Comparison of ENCODE assay signal across 17 cellular contexts in the genomic region with DNA sequence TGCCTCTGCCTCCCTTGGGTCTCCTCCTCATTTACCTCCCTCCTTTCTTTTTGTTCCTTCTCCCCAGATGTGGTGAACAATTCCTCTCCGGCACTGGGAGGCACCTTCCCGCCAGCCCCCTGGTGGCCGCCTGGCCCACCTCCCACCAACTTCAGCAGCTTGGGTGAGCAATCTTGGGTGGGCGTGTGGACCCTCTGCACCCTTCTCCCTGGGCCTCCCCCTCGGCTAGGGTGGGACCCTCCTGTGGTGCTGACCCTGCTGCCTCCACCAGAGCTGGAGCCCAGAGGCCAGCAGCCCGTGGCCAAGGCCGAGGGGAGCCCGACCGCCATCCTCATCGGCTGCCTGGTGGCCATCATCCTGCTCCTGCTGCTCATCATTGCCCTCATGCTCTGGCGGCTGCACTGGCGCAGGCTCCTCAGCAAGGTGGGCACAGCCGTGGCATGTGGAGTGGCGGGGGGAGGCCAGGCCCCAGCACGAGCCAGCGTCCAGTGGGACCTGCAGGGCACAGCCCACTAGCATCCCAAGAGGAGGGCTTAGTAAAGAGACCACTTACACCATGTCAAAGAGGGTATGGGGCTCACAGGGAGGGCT. TPM values are rescaled to one million over a fixed set of nuclear protein-coding genes. Genes with fewer than 3 reads are reported as not detected.
DNase-seq lines count a peak whose midpoint lies in the region; ATAC-seq and TF ChIP-seq lines count a peak whose summit lies in the region.
"Had no signal": no experiment of that assay in that cellular context is flagged by ENCODE, and none has a peak within 500 bp of the region (broad histone marks: within the 10 kb centered on the region; RNA-seq: fewer than 3 reads in every experiment).

No MANE protein-coding gene starts in this region.

- no peaks in the 10 kb centered on the region for H3K36me3 ChIP-seq in CD8-positive, alpha-beta memory T cell (ENCODE audit: insufficient read depth, low read length)
- H3K36me3 ChIP-seq in transverse colon, result peaks cover 0 to 41% (median 10%) of the 10 kb centered on the region in 4 donors
- H3K36me3 ChIP-seq: neutrophil had no signal

- WGBS in transverse colon (ENCODE audit: low coverage in 1 of 2), 2 donors, result 88% methylated on average over 13 of the region's 16 CpGs; no CpG with 5 or more reads in 1 of the 2 donors

- DNase-seq in ELF-1 (ENCODE audit: low read depth, low spot score) (peak; percentile 35), RWPE1 (ENCODE audit: low spot score) (no peak), fibroblast of pulmonary artery (ENCODE audit: low read depth) (no peak), sciatic nerve (ENCODE audit: low spot score) (peak; percentile 43), transverse colon (no peak), AG08395 (ENCODE audit: low spot score) (no peak)
- DNase-seq in CD8-positive, alpha-beta memory T cell, result no peak
- DNase-seq in stimulated activated effector memory CD8-positive, alpha-beta T cell treated with anti-CD3 and anti-CD28 coated beads, Interleukin-12 subunit alpha, Interleukin-12 subunit beta, amount 100 ng/mL, for 72 hours (ENCODE audit: low spot score in 2 of 2), result no peak
- DNase-seq: activated CD4-positive, alpha-beta T cell treated with anti-CD3 and anti-CD28 coated beads, Interleukin-2, amount 50 U/mL, for 4 hours; activated T-cell treated with anti-CD3 and anti-CD28 coated beads, Interleukin-2, amount 50 U/mL, for 48 hours; CD4-positive, CD25-positive, alpha-beta regulatory T cell; NCI-H2107; Right ventricle myocardium superior had no signal

- no peaks in the 10 kb centered on the region for H3K27me3 ChIP-seq in CD8-positive, alpha-beta memory T cell (ENCODE audit: insufficient read depth, low read length, poor library complexity, severe bottlenecking)
- no peaks in the 10 kb centered on the region for H3K27me3 ChIP-seq in transverse colon

- no peaks in the 10 kb centered on the region for H3K27me3 Mint-ChIP-seq in CD8-positive, alpha-beta memory T cell

- peaks cover 5 to 38% (median 9%) of the 10 kb centered on the region in 3 donors for H3K36me3 Mint-ChIP-seq in CD8-positive, alpha-beta memory T cell
- H3K36me3 Mint-ChIP-seq in stimulated activated effector memory CD8-positive, alpha-beta T cell treated with anti-CD3 and anti-CD28 coated beads, Interleukin-12 subunit alpha, Interleukin-12 subunit beta, amount 100 ng/mL, for 72 hours, result peaks cover 6% of the 10 kb centered on the region

- no peak overlapping the region for H3K4me3 Mint-ChIP-seq in CD8-positive, alpha-beta memory T cell
- no peak overlapping the region for H3K4me3 Mint-ChIP-seq in stimulated activated effector memory CD8-positive, alpha-beta T cell treated with anti-CD3 and anti-CD28 coated beads, Interleukin-12 subunit alpha, Interleukin-12 subunit beta, amount 100 ng/mL, for 72 hours
- H3K4me3 Mint-ChIP-seq: CD4-positive, CD25-positive, alpha-beta regulatory T cell; dendritic cell treated with granulocyte-macrophage colony-stimulating factor and Interleukin-4, amounts not matched to agents 40 ng/mL and 50 ng/mL, for 4 days had no signal

- in situ Hi-C loops in transverse colon (cut with MboI; ENCODE audit: low pct_ligation_motif_present in 1 of 4, low pct_unique_long_range_greater_than_20kb in 1 of 4, low sequenced_read_pairs in 3 of 4), result loop anchor here in 2 of 4 donors (25.0 kb wide), 1 partner anchor 156 kb away; a partner anchor contains a TSS

- no peaks in the 10 kb centered on the region for H3K4me1 Mint-ChIP-seq in CD8-positive, alpha-beta memory T cell
- no peaks in the 10 kb centered on the region for H3K4me1 Mint-ChIP-seq in stimulated activated effector memory CD8-positive, alpha-beta T cell treated with anti-CD3 and anti-CD28 coated beads, Interleukin-12 subunit alpha, Interleukin-12 subunit beta, amount 100 ng/mL, for 72 hours

- ATAC-seq in sciatic nerve, result no peak
- ATAC-seq in stimulated activated effector memory CD8-positive, alpha-beta T cell treated with anti-CD3 and anti-CD28 coated beads, Interleukin-12 subunit alpha, Interleukin-12 subunit beta, amount 100 ng/mL, for 72 hours, result no peak

- no peak for TF ChIP-seq EP300 in transverse colon (IDR thresholded peaks at IDR 0.05; ENCODE audit: low read depth)

- CTCF ChIA-PET in RWPE1 (lab: Yijun Ruan, JAX), result no interaction called here
- CTCF ChIA-PET in CD8-positive, alpha-beta memory T cell (lab: Charles Lee), result interaction anchor here (0.6 kb wide), 1 partner anchor 63 kb away, joined by 3 read pairs; no protein-coding TSS in a partner anchor

- TF ChIP-seq POLR2A in transverse colon (IDR thresholded peaks at IDR 0.05), result no peak

- TF ChIP-seq CTCF in RWPE1 (conservative IDR thresholded peaks at IDR 0.05; ENCODE audit: low read depth) (no peak), fibroblast of pulmonary artery (IDR thresholded peaks at IDR 0.05; ENCODE audit: low read length, missing control alignments) (peak; percentile 6), transverse colon (IDR thresholded peaks at IDR 0.05) (no peak)

- peak overlapping the region; percentile 37 for H3K27ac ChIP-seq in RWPE1
- H3K27ac ChIP-seq in CD8-positive, alpha-beta memory T cell (ENCODE audit: low read depth, low read length), result no peak overlapping the region
- no peak overlapping the region for H3K27ac ChIP-seq in transverse colon
- H3K27ac ChIP-seq: neutrophil had no signal

- no peak overlapping the region for H3K27ac Mint-ChIP-seq in CD8-positive, alpha-beta memory T cell
- no peak overlapping the region for H3K27ac Mint-ChIP-seq in stimulated activated effector memory CD8-positive, alpha-beta T cell treated with anti-CD3 and anti-CD28 coated beads, Interleukin-12 subunit alpha, Interleukin-12 subunit beta, amount 100 ng/mL, for 72 hours
- H3K27ac Mint-ChIP-seq: CD4-positive, CD25-positive, alpha-beta regulatory T cell; dendritic cell treated with granulocyte-macrophage colony-stimulating factor and Interleukin-4, amounts not matched to agents 40 ng/mL and 50 ng/mL, for 4 days had no signal

- no peaks in the 10 kb centered on the region for H3K4me1 ChIP-seq in CD8-positive, alpha-beta memory T cell (ENCODE audit: insufficient read depth, low read length)
- no peaks in the 10 kb centered on the region for H3K4me1 ChIP-seq in transverse colon

- H3K4me3 ChIP-seq in fibroblast of pulmonary artery (replicated peaks; ENCODE audit: low read depth, low read length) (no peak overlapping the region), transverse colon (no peak overlapping the region)
- H3K4me3 ChIP-seq in CD8-positive, alpha-beta memory T cell (ENCODE audit: low read length), result no peak overlapping the region
- H3K4me3 ChIP-seq: lung had no signal

- H3K9me3 ChIP-seq in CD8-positive, alpha-beta memory T cell (ENCODE audit: low read length), result no peaks in the 10 kb centered on the region
- no peaks in the 10 kb centered on the region for H3K9me3 ChIP-seq in transverse colon
- H3K9me3 ChIP-seq: neutrophil had no signal

- POLR2A ChIA-PET in RWPE1 (lab: Yijun Ruan, JAX; ENCODE audit: low non-redundant PET), result no interaction called here
- POLR2A ChIA-PET in CD8-positive, alpha-beta memory T cell (lab: Charles Lee), result no interaction called here

- intact Hi-C loops in sciatic nerve (cut with DNase I) (no loop called here), transverse colon (cut with DNase I; ENCODE audit: low total_unique reads) (no loop called here)

- no peaks in the 10 kb centered on the region for H3K9me3 Mint-ChIP-seq in CD8-positive, alpha-beta memory T cell
- H3K9me3 Mint-ChIP-seq in stimulated activated effector memory CD8-positive, alpha-beta T cell treated with anti-CD3 and anti-CD28 coated beads, Interleukin-12 subunit alpha, Interleukin-12 subunit beta, amount 100 ng/mL, for 72 hours, result no peaks in the 10 kb centered on the region
- H3K9me3 Mint-ChIP-seq: CD4-positive, CD25-positive, alpha-beta regulatory T cell; dendritic cell treated with granulocyte-macrophage colony-stimulating factor and Interleukin-4, amounts not matched to agents 40 ng/mL and 50 ng/mL, for 4 days had no signal

RNA-seq across cellular contexts. Expression of a gene that starts 8.8 kb away (rescaled TPM):
- total RNA-seq in sciatic nerve, result 93.5 TPM
- 10 to 100 TPM; 10.1 to 10.5 TPM for total RNA-seq in CD8-positive, alpha-beta memory T cell
- polyA plus RNA-seq in CD8-positive, alpha-beta memory T cell, result 1.2 TPM
- total RNA-seq in transverse colon, result 100 to 1,000 TPM; 149 to 322 (median 230) TPM

RNA-seq across cellular contexts. Expression of a gene that starts 14.9 kb away (rescaled TPM):
- 30.4 TPM for total RNA-seq in sciatic nerve
- 10 to 100 TPM; 48.2 to 55.3 TPM for total RNA-seq in CD8-positive, alpha-beta memory T cell
- polyA plus RNA-seq in CD8-positive, alpha-beta memory T cell, result 7.5 TPM
- 10 to 100 TPM in 1 of 4 donors, 1 to 10 TPM in 3; 2.0 to 44.5 (median 6.8) TPM for total RNA-seq in transverse colon

RNA-seq across cellular contexts. Expression of a gene that starts 20.9 kb away (rescaled TPM):
- total RNA-seq in sciatic nerve (25.2 TPM), transverse colon (10 to 100 TPM; 13.1 to 64.7 (median 25.8) TPM)
- total RNA-seq in CD8-positive, alpha-beta memory T cell, result 10 to 100 TPM; 82.4 to 86.0 TPM
- polyA plus RNA-seq in CD8-positive, alpha-beta memory T cell, result 16.2 TPM

RNA-seq across cellular contexts. Expression of a gene that starts 38.9 kb away (rescaled TPM):
- total RNA-seq in sciatic nerve (0.76 TPM), transverse colon (not detected)
- not detected for total RNA-seq in CD8-positive, alpha-beta memory T cell
- not detected for polyA plus RNA-seq in CD8-positive, alpha-beta memory T cell
- total RNA-seq: CD4-positive, CD25-positive, alpha-beta regulatory T cell; Right ventricle myocardium superior; skeletal muscle tissue had no signal

RNA-seq across cellular contexts. Expression of a gene that starts 47.7 kb away (rescaled TPM):
- total RNA-seq in sciatic nerve, result 0.18 TPM
- not detected for total RNA-seq in CD8-positive, alpha-beta memory T cell
- not detected for polyA plus RNA-seq in CD8-positive, alpha-beta memory T cell
- under 1 TPM in 2 of 4 donors, not detected in 2; 0.16 to 0.41 TPM for total RNA-seq in transverse colon
- total RNA-seq: CD4-positive, CD25-positive, alpha-beta regulatory T cell; Right ventricle myocardium superior; skeletal muscle tissue had no signal
- polyA plus RNA-seq: CD4-positive, CD25-positive, alpha-beta regulatory T cell had no signal

Comparison
In these comparisons a context has a peak if more than half of its experiments do, and no peak if none do; other contexts are left out.
1. DNase-seq: peak in ELF-1 (single experiment) and sciatic nerve (single experiment); none in RWPE1 (single experiment), fibroblast of pulmonary artery (single experiment), CD8-positive, alpha-beta memory T cell (0 of 5), transverse colon (single experiment), stimulated activated effector memory CD8-positive, alpha-beta T cell treated with anti-CD3 and anti-CD28 coated beads, Interleukin-12 subunit alpha, Interleukin-12 subunit beta, amount 100 ng/mL, for 72 hours (0 of 2) and AG08395 (single experiment).